In genomic region chr21:32770514-32771133, GRCh38 we compare ENCODE assay signal across 8 cellular contexts. TPM values are rescaled to one million over a fixed set of nuclear protein-coding genes. Genes with fewer than 3 reads are reported as not detected.
DNase-seq lines count a peak whose midpoint lies in the region; ATAC-seq and TF ChIP-seq lines count a peak whose summit lies in the region.

No MANE protein-coding gene starts in this region.

- DNase-seq in A673 (ENCODE audit: low spot score): peak; percentile 32
- DNase-seq in MM.1S: peak; percentile 35
- DNase-seq in left colon: peak in 1 of 2 donors; percentile 35
- peak in 10 of 49 donors; percentile 22 to 60 (median 46) for DNase-seq in substantia nigra (lab: John Stamatoyannopoulos, UW)
- DNase-seq in islet precursor cell: no peak

- H3K9me2 ChIP-seq in MM.1S (replicated peaks; ENCODE audit: insufficient read depth, low read length): no peaks in the 10 kb centered on the region

- H3K27ac Mint-ChIP-seq in brain: peak overlapping the region; percentile 96 to 99 (median 96)

- H3K79me2 ChIP-seq in MM.1S (ENCODE audit: low read length): peaks cover 59% of the 10 kb centered on the region

- H3K9me3 ChIP-seq in A673 (ENCODE audit: low read depth, low read length, poor library complexity, severe bottlenecking) (no peaks in the 10 kb centered on the region), MM.1S (replicated peaks; ENCODE audit: insufficient read depth, low read length) (no peaks in the 10 kb centered on the region)

- CTCF ChIA-PET in A673 (lab: Charles Lee): no interaction called here

- H3K4me3 Mint-ChIP-seq in brain: peak overlapping the region; percentile 96 to 100 (median 99)

- H3K4me3 ChIP-seq in A673 (ENCODE audit: low read depth, low read length, poor library complexity, severe bottlenecking): peak overlapping the region; percentile 98
- peak overlapping the region; percentile 95 for H3K4me3 ChIP-seq in MM.1S (ENCODE audit: low read length)

- H4K20me1 ChIP-seq in MM.1S (ENCODE audit: insufficient read depth, low read length): peaks cover 34% of the 10 kb centered on the region

- H3K36me3 ChIP-seq in A673 (ENCODE audit: insufficient read depth, low read length, poor library complexity, severe bottlenecking) (peaks cover 30% of the 10 kb centered on the region), MM.1S (replicated peaks; ENCODE audit: insufficient read depth, low read length) (peaks cover 14% of the 10 kb centered on the region)

- H3K27me3 Mint-ChIP-seq in brain: peaks cover 15% of the 10 kb centered on the region

- H3K36me3 Mint-ChIP-seq in brain: peaks cover 34% of the 10 kb centered on the region

- H3K4me1 Mint-ChIP-seq in brain: peaks cover 66% of the 10 kb centered on the region

- intact Hi-C loops in A673 (cut with micrococcal nuclease; ENCODE audit: unreplicated experiment): no loop called here
- intact Hi-C loops in left colon (cut with DNase I, micrococcal nuclease): no loop called here

- no peaks in the 10 kb centered on the region for H3K27me3 ChIP-seq in A673 (replicated peaks; ENCODE audit: insufficient read depth, low read depth, low read length, poor library complexity)
- no peaks in the 10 kb centered on the region for H3K27me3 ChIP-seq in MM.1S (replicated peaks; ENCODE audit: insufficient read depth, low read length)

- POLR2A ChIA-PET in A673 (lab: Charles Lee; ENCODE audit: low non-redundant PET): interaction anchor here (0.6 kb wide), 1 partner anchor 75 kb away, joined by 5 read pairs; no protein-coding TSS in a partner anchor

- H3K4me1 ChIP-seq in A673 (ENCODE audit: insufficient read depth, low read length, poor library complexity, severe bottlenecking): peaks cover 17% of the 10 kb centered on the region
- peaks cover 14% of the 10 kb centered on the region for H3K4me1 ChIP-seq in MM.1S (ENCODE audit: low read length)

- peaks cover 0 to 11% (median 0%) of the 10 kb centered on the region in 5 experiments for H3K9me3 Mint-ChIP-seq in brain

- H3K4me2 ChIP-seq in MM.1S (ENCODE audit: low read depth, low read length): peak overlapping the region; percentile 81

- H2AFZ ChIP-seq in MM.1S (ENCODE audit: low read length): peak overlapping the region; percentile 23

- ATAC-seq in GM19351 (IDR thresholded peaks at IDR 0.05; ENCODE audit: unreplicated experiment) (peak; percentile 2), left colon (peak; percentile 5), HG02885 (IDR thresholded peaks at IDR 0.05; ENCODE audit: poor library complexity, unreplicated experiment) (no peak)

- H3K9ac ChIP-seq in MM.1S (ENCODE audit: low read length): peak overlapping the region; percentile 83

- no peak for TF ChIP-seq CTCF in A673 (conservative IDR thresholded peaks at IDR 0.05; ENCODE audit: low read depth, low read length)
- TF ChIP-seq CTCF in MM.1S (IDR thresholded peaks at IDR 0.05; ENCODE audit: low read length): peak; percentile 17; the same call in 1 of the 2 replicates
- TF ChIP-seq CTCF in brain (conservative IDR thresholded peaks at IDR 0.05): no peak

- H3K27ac ChIP-seq in A673 (ENCODE audit: low read depth, low read length, poor library complexity, severe bottlenecking) (peak overlapping the region; percentile 97), MM.1S (ENCODE audit: low read length) (peak overlapping the region; percentile 77; the same call in 1 of the 2 replicates), substantia nigra (ENCODE audit: low read depth, low read length, poor library complexity, severe bottlenecking) (peak overlapping the region; percentile 79)

- peaks cover 18% of the 10 kb centered on the region for H3F3A ChIP-seq in MM.1S (ENCODE audit: insufficient read depth, low read length)

- no TSS peak for BruUV-seq in A673 (replicated peaks; lab: Mats Ljungman, UMichigan)

RNA-seq across cellular contexts. Expression of gene PAXBP1, which starts 0.9 kb away (rescaled TPM):
- total RNA-seq in A673 (2021): 71.0 and 74.9 TPM in 2 replicates
- 5.9 TPM for polyA plus RNA-seq in brain (ENCODE audit: insufficient read depth, low read depth, low replicate concordance)
- total RNA-seq in left colon: 10 to 100 TPM; 25.9 to 32.3 TPM

RNA-seq across cellular contexts. Expression of gene SYNJ1, which starts 42.8 kb away (rescaled TPM):
- 16.9 and 17.1 TPM in 2 replicates for total RNA-seq in A673 (2021)
- 15.5 TPM for polyA plus RNA-seq in brain (ENCODE audit: insufficient read depth, low read depth, low replicate concordance)
- 10 to 100 TPM; 13.1 to 14.0 TPM for total RNA-seq in left colon
